22 cellular contexts compared by ENCODE assay signal in the genomic region with DNA sequence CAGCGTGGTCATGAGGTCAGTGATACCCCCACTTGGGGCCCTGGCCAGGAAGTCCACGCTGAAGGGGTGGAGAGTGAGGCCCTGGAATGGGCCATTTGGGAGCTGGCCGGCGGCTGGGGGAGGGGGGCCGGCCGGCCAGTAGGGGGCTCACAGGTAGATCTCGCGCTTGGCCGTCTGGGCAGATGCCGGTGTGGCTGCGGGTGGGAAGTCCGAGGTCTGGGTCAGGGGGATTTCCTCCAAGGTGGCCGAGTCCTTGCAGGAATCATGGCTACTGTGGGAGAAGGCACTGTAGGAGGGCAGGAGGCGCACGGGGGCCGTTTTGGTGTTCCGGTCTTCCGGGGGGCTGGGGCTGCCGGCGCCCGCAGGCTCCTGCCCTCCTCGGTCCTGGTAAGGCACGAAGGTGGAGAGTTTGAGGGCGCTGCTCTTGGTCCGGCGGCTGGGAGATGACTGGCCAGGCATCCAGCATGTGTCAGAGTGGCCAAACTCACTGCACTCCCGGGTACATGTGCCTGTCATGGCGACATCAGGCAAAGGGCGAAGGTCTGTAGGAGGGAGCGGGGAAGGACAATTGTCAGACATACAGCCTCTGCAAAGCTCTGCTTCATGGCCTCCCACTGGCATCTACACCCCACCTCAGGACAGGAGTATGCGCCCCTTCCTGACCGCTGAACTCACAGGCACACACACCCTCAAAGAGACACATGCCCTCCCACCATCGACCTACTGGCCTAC. TPM values are rescaled to one million over a fixed set of nuclear protein-coding genes. Genes with fewer than 3 reads are reported as not detected.
"Had no signal": no experiment of that assay in that cellular context is flagged by ENCODE, and none has a peak within 500 bp of the region (broad histone marks: within the 10 kb centered on the region; RNA-seq: fewer than 3 reads in every experiment).

No MANE protein-coding gene starts in this region.

- H3K9me3 ChIP-seq: breast epithelium, esophagus squamous epithelium, heart right ventricle, lower lobe of right lung, transverse colon had no signal

- ATAC-seq: activated T-cell treated with anti-CD3 and anti-CD28 coated beads, Interleukin-2, amount 50 U/mL, for 72 hours; heart right ventricle; left colon; lower lobe of right lung; natural killer cell had no signal

- H3K4me3 Mint-ChIP-seq: activated T-cell treated with anti-CD3 and anti-CD28 coated beads, Interleukin-2, amount 50 U/mL, for 72 hours; natural killer cell; stimulated activated naive CD8-positive, alpha-beta T cell treated with anti-CD3 and anti-CD28 coated beads, Interleukin-15, Interleukin-2, amounts not matched to agents 100 ng/mL and 50 ng/mL, for 24 hours had no signal

- H3K36me3 ChIP-seq: breast epithelium, transverse colon had no signal

- H3K4me3 ChIP-seq: breast epithelium, esophagus squamous epithelium, heart right ventricle, lower lobe of right lung, transverse colon had no signal

- DNase-seq: activated CD4-positive, alpha-beta T cell treated with anti-CD3 and anti-CD28 coated beads, Interleukin-2, amount 50 U/mL, for 4 hours; activated effector memory CD4-positive, alpha-beta T cell treated with anti-CD3 and anti-CD28 coated beads, Interleukin-2, amount 50 U/mL, for 16 hours; activated naive CD4-positive, alpha-beta T cell treated with anti-CD3 and anti-CD28 coated beads, Interleukin-2, amount 50 U/mL, for 16 hours; activated T-cell treated with anti-CD3 and anti-CD28 coated beads, Interleukin-2, amount 50 U/mL, for 72 hours; cerebellar nuclear complex; effector CD8-positive, alpha-beta T cell; esophagus squamous epithelium; heart right ventricle; lower lobe of right lung; natural killer cell; nucleus accumbens; retina; stimulated activated CD4-positive, alpha-beta T cell treated with anti-CD3 and anti-CD28 coated beads, Interleukin-2, amount 100 ng/mL, for 24 hours; transverse colon; WERI-Rb-1 had no signal

- H3K27ac ChIP-seq: esophagus squamous epithelium, lower lobe of right lung, transverse colon, WERI-Rb-1 had no signal

- H3K27ac Mint-ChIP-seq: activated T-cell treated with anti-CD3 and anti-CD28 coated beads, Interleukin-2, amount 50 U/mL, for 72 hours; natural killer cell; stimulated activated naive CD8-positive, alpha-beta T cell treated with anti-CD3 and anti-CD28 coated beads, Interleukin-15, Interleukin-2, amounts not matched to agents 100 ng/mL and 50 ng/mL, for 24 hours had no signal

- FAIRE-seq: astrocyte, islet of Langerhans had no signal

- H3K9me3 Mint-ChIP-seq: activated T-cell treated with anti-CD3 and anti-CD28 coated beads, Interleukin-2, amount 50 U/mL, for 72 hours; natural killer cell; stimulated activated naive CD8-positive, alpha-beta T cell treated with anti-CD3 and anti-CD28 coated beads, Interleukin-15, Interleukin-2, amounts not matched to agents 100 ng/mL and 50 ng/mL, for 24 hours had no signal

- H3K36me3 Mint-ChIP-seq: natural killer cell had no signal

- H3K27me3 ChIP-seq: breast epithelium, esophagus squamous epithelium, heart right ventricle, transverse colon had no signal

- H3K27me3 Mint-ChIP-seq: stimulated activated naive CD8-positive, alpha-beta T cell treated with anti-CD3 and anti-CD28 coated beads, Interleukin-15, Interleukin-2, amounts not matched to agents 100 ng/mL and 50 ng/mL, for 24 hours had no signal

RNA-seq across cellular contexts. Expression of a gene that starts 24.1 kb away (rescaled TPM):
- total RNA-seq: activated CD8-positive, alpha-beta memory T cell treated with anti-CD3 and anti-CD28 coated beads for 36 hours; T-helper 2 cell treated with Interferon-gamma antibody and Interleukin-4, amounts not matched to agents 100 ng/mL and 5 ng/mL, for 36 hours had no signal
